In the genomic region with DNA sequence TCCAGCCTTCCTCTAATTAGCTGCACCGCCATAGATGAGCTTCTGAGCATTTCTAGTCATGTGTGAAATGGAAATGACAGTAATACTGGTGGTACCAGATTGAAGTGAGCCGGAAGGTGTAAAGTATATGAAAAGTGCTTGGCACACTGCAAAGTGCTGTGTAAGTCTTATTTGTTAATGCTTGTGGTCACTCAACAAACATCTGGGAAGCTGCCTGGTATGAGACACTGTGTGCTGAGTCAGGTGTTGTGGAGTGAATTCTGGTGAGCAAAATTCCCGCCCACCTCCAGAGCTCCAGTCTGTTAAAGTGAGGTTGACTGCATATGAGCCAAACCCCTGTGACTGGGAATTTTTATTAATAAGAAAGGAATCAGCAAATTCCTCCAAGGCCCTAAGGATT, we compare ENCODE assay signal across 17 cellular contexts. TPM values are rescaled to one million over a fixed set of nuclear protein-coding genes. Genes with fewer than 3 reads are reported as not detected.
A peak's percentile ranks its signal among the peaks of the same experiment; 100 is the strongest.
DNase-seq lines count a peak whose midpoint lies in the region; ATAC-seq and TF ChIP-seq lines count a peak whose summit lies in the region.
"Had no signal": no experiment of that assay in that cellular context is flagged by ENCODE, and none has a peak within 500 bp of the region (broad histone marks: within the 10 kb centered on the region; RNA-seq: fewer than 3 reads in every experiment).

No MANE protein-coding gene starts in this region.

- intact Hi-C loops in upper lobe of right lung (cut with DNase I): no loop called here

- H3K9me3 ChIP-seq in upper lobe of right lung: no peaks in the 10 kb centered on the region
- H3K9me3 ChIP-seq: SJSA1, thoracic aorta had no signal

- H3K4me3 Mint-ChIP-seq in stimulated activated naive B cell treated with anti-CD40 and anti-IgM and Interleukin-4, amounts not matched to agents 10 μg/mL and 1 μg/mL and 100 μg/mL, for 72 hours: no peak overlapping the region
- H3K4me3 Mint-ChIP-seq: activated CD8-positive, alpha-beta T cell treated with anti-CD3 and anti-CD28 coated beads, Interleukin-2, amount 10 ng/mL, durations not matched to agents 7 days and 5 days; memory B cell had no signal

- H3K36me3 Mint-ChIP-seq in stimulated activated naive B cell treated with anti-CD40 and anti-IgM and Interleukin-4, amounts not matched to agents 10 μg/mL and 1 μg/mL and 100 μg/mL, for 72 hours: no peaks in the 10 kb centered on the region
- H3K36me3 Mint-ChIP-seq: memory B cell had no signal

- in situ Hi-C loops in brain microvascular endothelial cell (cut with HindIII; ENCODE audit: low pct_ligation_motif_present, low sequenced_read_pairs): no loop called here

- H3K36me3 ChIP-seq in brain microvascular endothelial cell (replicated peaks) (no peaks in the 10 kb centered on the region), upper lobe of right lung (no peaks in the 10 kb centered on the region)
- H3K36me3 ChIP-seq: cardiac muscle cell, SJSA1, thoracic aorta had no signal

- DNase-seq in NCI-H510A treated with DMSO at 0.1 percent for 48 hours (lab: John Stamatoyannopoulos, UW) (peak; percentile 51), NCI-H510A (lab: John Stamatoyannopoulos, UW) (no peak), brain microvascular endothelial cell (peak; percentile 64), islet precursor cell (peak; percentile 73), upper lobe of right lung (no peak), SHP77 (lab: John Stamatoyannopoulos, UW) (no peak)
- no peak for DNase-seq in stimulated activated naive B cell treated with anti-CD40 and anti-IgM and Interleukin-4, amounts not matched to agents 10 μg/mL and 1 μg/mL and 100 μg/mL, for 72 hours
- DNase-seq: activated CD8-positive, alpha-beta T cell treated with anti-CD3 and anti-CD28 coated beads, Interleukin-2, amount 10 ng/mL, durations not matched to agents 7 days and 5 days; activated gamma-delta T cell; NCI-H1694; NCI-H69; nucleus accumbens had no signal

- H3K9me3 Mint-ChIP-seq in stimulated activated naive B cell treated with anti-CD40 and anti-IgM and Interleukin-4, amounts not matched to agents 10 μg/mL and 1 μg/mL and 100 μg/mL, for 72 hours: no peaks in the 10 kb centered on the region
- H3K9me3 Mint-ChIP-seq: memory B cell had no signal

- H3K27me3 ChIP-seq in brain microvascular endothelial cell (replicated peaks) (no peaks in the 10 kb centered on the region), upper lobe of right lung (no peaks in the 10 kb centered on the region)
- H3K27me3 ChIP-seq: cardiac muscle cell, SJSA1 had no signal

- ATAC-seq in upper lobe of right lung: peak; percentile 82
- no peak for ATAC-seq in stimulated activated naive B cell treated with anti-CD40 and anti-IgM and Interleukin-4, amounts not matched to agents 10 μg/mL and 1 μg/mL and 100 μg/mL, for 72 hours (replicated peaks)
- no peak for ATAC-seq in HG03442 (IDR thresholded peaks at IDR 0.05; ENCODE audit: unreplicated experiment)
- ATAC-seq: activated CD8-positive, alpha-beta T cell treated with anti-CD3 and anti-CD28 coated beads, Interleukin-2, amount 10 ng/mL, durations not matched to agents 7 days and 5 days had no signal

- H3K27ac Mint-ChIP-seq in stimulated activated naive B cell treated with anti-CD40 and anti-IgM and Interleukin-4, amounts not matched to agents 10 μg/mL and 1 μg/mL and 100 μg/mL, for 72 hours: no peak overlapping the region
- H3K27ac Mint-ChIP-seq: activated CD8-positive, alpha-beta T cell treated with anti-CD3 and anti-CD28 coated beads, Interleukin-2, amount 10 ng/mL, durations not matched to agents 7 days and 5 days; memory B cell had no signal

- H3K27ac ChIP-seq in brain microvascular endothelial cell (no peak overlapping the region), upper lobe of right lung (no peak overlapping the region)
- H3K27ac ChIP-seq: cardiac muscle cell, SJSA1 had no signal

- H3K27me3 Mint-ChIP-seq in stimulated activated naive B cell treated with anti-CD40 and anti-IgM and Interleukin-4, amounts not matched to agents 10 μg/mL and 1 μg/mL and 100 μg/mL, for 72 hours: peaks cover 40 to 55% of the 10 kb centered on the region in 2 donors

- no peak overlapping the region for H3K4me3 ChIP-seq in brain microvascular endothelial cell (ENCODE audit: low read depth, low read length)
- H3K4me3 ChIP-seq in upper lobe of right lung: no peak overlapping the region
- H3K4me3 ChIP-seq: cardiac muscle cell, SJSA1, thoracic aorta had no signal

- H3K4me1 ChIP-seq in upper lobe of right lung: no peaks in the 10 kb centered on the region
- H3K4me1 ChIP-seq: SJSA1 had no signal

- TF ChIP-seq CTCF in brain microvascular endothelial cell (IDR thresholded peaks at IDR 0.05; ENCODE audit: low read depth, low read length, missing control alignments) (no peak), upper lobe of right lung (IDR thresholded peaks at IDR 0.05) (no peak)

- H3K4me1 Mint-ChIP-seq in stimulated activated naive B cell treated with anti-CD40 and anti-IgM and Interleukin-4, amounts not matched to agents 10 μg/mL and 1 μg/mL and 100 μg/mL, for 72 hours: no peaks in the 10 kb centered on the region
- H3K4me1 Mint-ChIP-seq: memory B cell had no signal

RNA-seq across cellular contexts. Expression of a gene that starts 12.5 kb away (rescaled TPM):
- total RNA-seq in upper lobe of right lung: 34.6 TPM
- total RNA-seq: activated CD8-positive, alpha-beta T cell treated with anti-CD3 and anti-CD28 coated beads, Interleukin-2, amount 10 ng/mL, durations not matched to agents 7 days and 5 days had no signal

Comparison
In these comparisons a context has a peak if more than half of its experiments do, and no peak if none do; other contexts are left out.
1. DNase-seq: peak in NCI-H510A treated with DMSO at 0.1 percent for 48 hours (single experiment), brain microvascular endothelial cell (single experiment) and islet precursor cell (single experiment); none in NCI-H510A (single experiment), upper lobe of right lung (single experiment), SHP77 (0 of 2) and stimulated activated naive B cell treated with anti-CD40 and anti-IgM and Interleukin-4, amounts not matched to agents 10 μg/mL and 1 μg/mL and 100 μg/mL, for 72 hours (single experiment).